8 cellular contexts compared by ENCODE assay signal in the genomic region with DNA sequence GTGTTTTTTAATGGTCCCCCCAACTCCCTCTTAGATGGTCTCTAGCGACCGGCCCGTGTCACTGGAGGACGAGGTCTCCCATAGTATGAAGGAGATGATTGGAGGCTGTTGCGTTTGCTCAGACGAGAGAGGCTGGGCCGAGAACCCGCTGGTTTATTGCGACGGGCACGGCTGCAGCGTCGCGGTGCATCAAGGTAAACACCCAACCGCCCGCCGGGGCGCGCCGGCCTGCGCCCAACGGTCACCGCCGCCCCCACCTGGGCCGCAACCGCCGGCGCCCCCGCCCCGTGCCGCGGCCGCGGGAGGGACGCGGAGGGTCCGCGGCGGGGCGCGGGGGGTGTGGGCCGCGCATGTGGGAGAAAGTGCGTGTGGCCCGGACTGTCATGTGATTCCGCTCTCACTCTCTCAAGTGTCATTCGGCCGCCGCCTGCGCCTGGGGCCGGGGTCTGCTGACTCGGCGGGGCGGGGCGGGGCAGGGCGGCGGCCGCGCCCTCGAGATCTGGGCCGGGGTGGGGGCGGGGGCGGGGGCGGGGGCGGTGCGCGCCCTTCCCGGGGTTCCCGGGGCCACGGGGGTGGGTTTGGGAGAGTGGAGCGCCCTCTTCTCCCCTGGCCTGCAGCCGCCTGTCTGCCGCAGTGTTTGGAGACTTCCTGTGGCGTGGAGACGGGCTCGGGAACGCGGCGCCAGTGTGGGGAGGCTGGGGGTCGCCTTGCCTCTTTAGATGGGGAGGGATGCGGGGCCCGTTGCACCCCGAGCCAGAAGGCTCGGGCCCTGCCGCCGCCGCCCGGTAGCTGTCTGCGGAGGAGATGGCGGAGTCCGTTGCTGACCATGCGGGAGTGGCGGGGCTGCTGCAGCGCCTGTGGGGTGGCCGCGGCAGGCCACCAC. TPM values are rescaled to one million over a fixed set of nuclear protein-coding genes. Genes with fewer than 3 reads are reported as not detected.
A peak's percentile ranks its signal among the peaks of the same experiment; 100 is the strongest.
DNase-seq lines count a peak whose midpoint lies in the region; ATAC-seq and TF ChIP-seq lines count a peak whose summit lies in the region.

No MANE protein-coding gene starts in this region.

- TF ChIP-seq CTCF in Peyer's patch (IDR thresholded peaks at IDR 0.05) (no peak), foreskin fibroblast (IDR thresholded peaks at IDR 0.05; ENCODE audit: low read depth, low read length) (no peak), nephron progenitor cell (IDR thresholded peaks at IDR 0.05) (no peak)

- H3K9ac ChIP-seq in ES-I3 (ENCODE audit: low read depth, low read length): peak overlapping the region; percentile 72

- H3K4me3 Mint-ChIP-seq in nephron progenitor cell: peak overlapping the region; percentile 87

- TF ChIP-seq POLR2A in Peyer's patch (IDR thresholded peaks at IDR 0.05): no peak

- H3K4me3 ChIP-seq in Peyer's patch (peak overlapping the region; percentile 56 to 85 (median 74)), foreskin fibroblast (ENCODE audit: low read depth in 1 of 2, low read length in 2 of 2) (peak overlapping the region; percentile 62 to 82), urinary bladder (ENCODE audit: low read depth, low read length) (peak overlapping the region; percentile 98)

- peak; percentile 16 for ATAC-seq in HG02610 (IDR thresholded peaks at IDR 0.05; ENCODE audit: unreplicated experiment)

- H3K4me1 Mint-ChIP-seq in nephron progenitor cell: peaks cover 56% of the 10 kb centered on the region

- H3K9me3 ChIP-seq in ES-I3 (ENCODE audit: control insufficient read depth, insufficient read depth, low read length) (no peaks in the 10 kb centered on the region), Peyer's patch (no peaks in the 10 kb centered on the region)

- H3K9me3 Mint-ChIP-seq in nephron progenitor cell: no peaks in the 10 kb centered on the region

- H3K27me3 Mint-ChIP-seq in nephron progenitor cell (ENCODE audit: low read depth, poor library complexity): peaks cover 3% of the 10 kb centered on the region

- H3K27ac ChIP-seq in Peyer's patch: peak overlapping the region; percentile 84 to 96 (median 90)
- H3K27ac ChIP-seq in urinary bladder (ENCODE audit: low read depth): peak overlapping the region; percentile 95

- H3K36me3 ChIP-seq in ES-I3 (ENCODE audit: insufficient read depth, low read length) (peaks cover 4% of the 10 kb centered on the region; the same call in 1 of the 2 replicates), Peyer's patch (peaks cover 0 to 31% (median 0%) of the 10 kb centered on the region in 3 donors), urinary bladder (ENCODE audit: insufficient read depth) (peaks cover 1% of the 10 kb centered on the region)

- DNase-seq in Peyer's patch (peak; percentile 56 to 80 (median 79)), foreskin fibroblast (peak in 1 of 2 donors; percentile 66), nephron progenitor cell (peak; percentile 77), cortex of kidney (lab: John Stamatoyannopoulos, UW) (no peak)
- peak; percentile 41 for DNase-seq in activated effector memory CD4-positive, alpha-beta T cell treated with Interleukin-2 at 50 U/mL for 16 hours

- WGBS in urinary bladder: under 1% methylated on average over 96 of the region's 96 CpGs

- peaks cover 11% of the 10 kb centered on the region for H3K4me1 ChIP-seq in ES-I3 (ENCODE audit: insufficient read depth, low read length)
- peaks cover 3 to 26% (median 5%) of the 10 kb centered on the region in 4 donors for H3K4me1 ChIP-seq in Peyer's patch
- no peaks in the 10 kb centered on the region for H3K4me1 ChIP-seq in urinary bladder (ENCODE audit: insufficient read depth)

- H3K27ac Mint-ChIP-seq in nephron progenitor cell: peak overlapping the region; percentile 68

- H3K27me3 ChIP-seq in Peyer's patch: no peaks in the 10 kb centered on the region

- H3K36me3 Mint-ChIP-seq in nephron progenitor cell (ENCODE audit: low read depth): peaks cover 16% of the 10 kb centered on the region

RNA-seq across cellular contexts. Expression of a gene that starts 0.8 kb away (rescaled TPM):
- 10 to 100 TPM; 25.2 to 65.2 (median 40.1) TPM for total RNA-seq in Peyer's patch
- 109 TPM for total RNA-seq in urinary bladder
- 36.6 TPM for polyA plus RNA-seq in urinary bladder

RNA-seq across cellular contexts. Expression of a gene that starts 9.4 kb away (rescaled TPM):
- total RNA-seq in Peyer's patch: under 1 TPM in 1 of 4 donors, not detected in 3; 0.27 TPM
- total RNA-seq in urinary bladder: 5.0 TPM
- polyA plus RNA-seq in urinary bladder: 0.61 TPM
